Comparison of ENCODE assay signal across 9 cellular contexts in genomic region chr19:50204811-50205675, GRCh38. TPM values are rescaled to one million over a fixed set of nuclear protein-coding genes. Genes with fewer than 3 reads are reported as not detected.
DNase-seq lines count a peak whose midpoint lies in the region; ATAC-seq and TF ChIP-seq lines count a peak whose summit lies in the region.
"Had no signal": no experiment of that assay in that cellular context is flagged by ENCODE, and none has a peak within 500 bp of the region (broad histone marks: within the 10 kb centered on the region; RNA-seq: fewer than 3 reads in every experiment).

No MANE protein-coding gene starts in this region.

- H3K36me3 ChIP-seq in HEK293 (ENCODE audit: control insufficient read depth in 2 of 2, insufficient read depth in 1 of 2, low read length in 2 of 2) (no peaks in the 10 kb centered on the region), heart right ventricle (no peaks in the 10 kb centered on the region), rectal smooth muscle tissue (ENCODE audit: control insufficient read depth, insufficient read depth, low read length) (no peaks in the 10 kb centered on the region)

- ATAC-seq in heart right ventricle (peak in 7 of 8 donors; percentile 46 to 72 (median 63)), HG02571 (IDR thresholded peaks at IDR 0.05; ENCODE audit: unreplicated experiment) (no peak), HG02885 (IDR thresholded peaks at IDR 0.05; ENCODE audit: poor library complexity, unreplicated experiment) (no peak)

- DNase-seq in NCI-H69 (lab: John Stamatoyannopoulos, UW) (peak; percentile 90), heart right ventricle (peak; percentile 46 to 71), GM03348 (ENCODE audit: low spot score) (no peak), endothelial cell (ENCODE audit: low spot score) (no peak)
- DNase-seq: NCI-H82 had no signal

- peaks cover 13% of the 10 kb centered on the region for H3K36me3 Mint-ChIP-seq in endothelial cell (ENCODE audit: low read depth, unreplicated experiment)

- POLR2A ChIA-PET in HEK293 (lab: Yijun Ruan, JAX): interaction anchor here (0.6 to 1.3 kb wide), 3 partner anchors 16 to 107 kb away, joined by 3 read pairs; no protein-coding TSS in a partner anchor

- no peak overlapping the region for H3K27ac ChIP-seq in HEK293 (ENCODE audit: extremely low read depth, low read depth, low read length)
- H3K27ac ChIP-seq in heart right ventricle: peak overlapping the region in 7 of 10 donors; percentile 3 to 88 (median 35)
- H3K27ac ChIP-seq in rectal smooth muscle tissue (ENCODE audit: low read depth, low read length): no peak overlapping the region

- H3K9me3 Mint-ChIP-seq in endothelial cell (ENCODE audit: unreplicated experiment): peaks cover 11% of the 10 kb centered on the region

- CTCF ChIA-PET in HEK293 (lab: Yijun Ruan, JAX): interaction anchor here (0.6 to 1.4 kb wide), 6 partner anchors 9 to 57 kb away, joined by 3 to 7 read pairs (median 3); no protein-coding TSS in a partner anchor

- no peak overlapping the region for H3K4me3 Mint-ChIP-seq in endothelial cell (ENCODE audit: unreplicated experiment)

- H3K27me3 ChIP-seq in heart right ventricle: peaks cover 6 to 55% (median 38%) of the 10 kb centered on the region in 7 donors
- peaks cover 10% of the 10 kb centered on the region for H3K27me3 ChIP-seq in rectal smooth muscle tissue (ENCODE audit: control insufficient read depth, insufficient read depth, low read length)

- no peaks in the 10 kb centered on the region for H3K4me1 Mint-ChIP-seq in endothelial cell (ENCODE audit: unreplicated experiment)

- WGBS in heart right ventricle, 2 donors: 11 to 13% methylated on average over 46 to 49 of the region's 49 CpGs

- 0 out of 2 replicates have a peak, but pooled peaks cover 3% of the 10 kb centered on the region for H3K4me1 ChIP-seq in HEK293 (ENCODE audit: control insufficient read depth, insufficient read depth, low read length)
- peaks cover 0 to 28% (median 11%) of the 10 kb centered on the region in 9 donors for H3K4me1 ChIP-seq in heart right ventricle
- no peaks in the 10 kb centered on the region for H3K4me1 ChIP-seq in rectal smooth muscle tissue (ENCODE audit: control insufficient read depth, insufficient read depth, low read length)

- H3K27ac Mint-ChIP-seq in endothelial cell (ENCODE audit: unreplicated experiment): no peak overlapping the region

- TF ChIP-seq CTCF in HEK293 (tag by site-specific recombination; IDR thresholded peaks at IDR 0.05) (no peak), heart right ventricle (IDR thresholded peaks at IDR 0.05) (no peak), endothelial cell (IDR thresholded peaks at IDR 0.05; ENCODE audit: unreplicated experiment) (no peak)

- intact Hi-C loops in heart right ventricle (cut with DNase I): no loop called here

- no peak overlapping the region for H3K9ac ChIP-seq in rectal smooth muscle tissue (ENCODE audit: low read length)

- H3K9me3 ChIP-seq in HEK293 (ENCODE audit: control insufficient read depth, insufficient read depth, low read depth, low read length) (no peaks in the 10 kb centered on the region), heart right ventricle (no peaks in the 10 kb centered on the region)

- peaks cover 10% of the 10 kb centered on the region for H3K27me3 Mint-ChIP-seq in endothelial cell (ENCODE audit: unreplicated experiment)

- peak overlapping the region; percentile 42 for H3K4me3 ChIP-seq in HEK293 (ENCODE audit: low read depth, low read length)
- peak overlapping the region in 9 of 10 donors; percentile 1 to 54 (median 36) for H3K4me3 ChIP-seq in heart right ventricle
- H3K4me3 ChIP-seq in rectal smooth muscle tissue (ENCODE audit: low read length): peak overlapping the region; percentile 35

TF ChIP-seq in HEK293, 187 proteins besides CTCF, POLR2A, EP300 and RAD21:
- TF ChIP-seq KLF8 (tag by site-specific recombination; IDR thresholded peaks at IDR 0.05) (no peak), YY2 (tag by site-specific recombination; IDR thresholded peaks at IDR 0.05) (no peak), ZNF558 (tag by site-specific recombination; IDR thresholded peaks at IDR 0.05) (no peak), ZNF214 (tag by site-specific recombination; IDR thresholded peaks at IDR 0.05; ENCODE audit: borderline replicate concordance) (no peak), ZNF621 (tag by site-specific recombination; IDR thresholded peaks at IDR 0.05) (no peak), ZSCAN16 (tag by site-specific recombination; IDR thresholded peaks at IDR 0.05) (no peak), ZFP69B (tag by site-specific recombination; IDR thresholded peaks at IDR 0.05) (no peak), HOXA7 (CRISPR knock-in tag; IDR thresholded peaks at IDR 0.05; ENCODE audit: borderline replicate concordance) (no peak), ZNF350 (tag by site-specific recombination; IDR thresholded peaks at IDR 0.05) (no peak), ZNF311 (tag by site-specific recombination; IDR thresholded peaks at IDR 0.05; ENCODE audit: borderline replicate concordance) (no peak), ZNF362 (tag by site-specific recombination; IDR thresholded peaks at IDR 0.05) (no peak), IKZF3 (tag by site-specific recombination; IDR thresholded peaks at IDR 0.05) (no peak), ZNF701 (tag by site-specific recombination; IDR thresholded peaks at IDR 0.05) (no peak), SALL2 (tag by site-specific recombination; IDR thresholded peaks at IDR 0.05; ENCODE audit: borderline replicate concordance) (no peak), ZNF449 (tag by site-specific recombination; IDR thresholded peaks at IDR 0.05) (no peak), ZNF423 (tag by site-specific recombination; IDR thresholded peaks at IDR 0.05) (no peak), ZNF23 (tag by site-specific recombination; IDR thresholded peaks at IDR 0.05; ENCODE audit: borderline replicate concordance) (no peak), KLF7 (tag by site-specific recombination; IDR thresholded peaks at IDR 0.05; ENCODE audit: borderline replicate concordance) (no peak), ZNF610 (tag by site-specific recombination; IDR thresholded peaks at IDR 0.05; ENCODE audit: borderline replicate concordance) (no peak)

RNA-seq across cellular contexts. Expression of gene MYH14, which starts 1.6 kb away (rescaled TPM):
- total RNA-seq in heart right ventricle (100 to 1,000 TPM in 5 of 10 donors, 10 to 100 TPM in 5; 82.2 to 124 (median 102) TPM), endothelial cell (ENCODE audit: unreplicated experiment) (not detected)
- 100 to 1,000 TPM in 1 of 2 donors, 10 to 100 TPM in 1; 29.3 to 149 TPM for polyA plus RNA-seq in heart right ventricle

RNA-seq across cellular contexts. Expression of gene IZUMO2, which starts 42.0 kb away (rescaled TPM):
- not detected for total RNA-seq in heart right ventricle
- not detected for polyA plus RNA-seq in heart right ventricle
- not detected for total RNA-seq in endothelial cell (ENCODE audit: unreplicated experiment)

Comparison
In these comparisons a context has a peak if more than half of its experiments do, and no peak if none do; other contexts are left out.
1. H3K27ac ChIP-seq: peak in heart right ventricle (7 of 10); none in HEK293 (single experiment) and rectal smooth muscle tissue (single experiment).
2. DNase-seq: peak in NCI-H69 (single experiment) and heart right ventricle (2 of 2); none in GM03348 (single experiment) and endothelial cell (single experiment).
3. ATAC-seq: peak in heart right ventricle (7 of 8); none in HG02571 (single experiment) and HG02885 (single experiment).
4. RNA of gene MYH14, which starts 1.6 kb away (total RNA-seq): 82.2 to 124 TPM in heart right ventricle; not detected in endothelial cell (single experiment); every median in the first group is over 10 times any median in the second.
5. Peak in every context shown above with its lines, with median percentiles within 50 percentile points of each other: H3K4me3 ChIP-seq.